24 cellular contexts compared by ENCODE assay signal in genomic region chr13:73857106-73857505, GRCh38.
"Had no signal": no experiment of that assay in that cellular context is flagged by ENCODE, and none has a peak within 500 bp of the region (broad histone marks: within the 10 kb centered on the region; RNA-seq: fewer than 3 reads in every experiment).

No MANE protein-coding gene starts in this region.

- H3K27me3 ChIP-seq: MG63, SJSA1 had no signal

- H3K4me1 ChIP-seq: SJSA1 had no signal

- H3K9me3 ChIP-seq: MG63, SJSA1, SK-N-SH had no signal

- H3K4me3 Mint-ChIP-seq: IgD-negative memory B cell had no signal

- H3K27ac ChIP-seq: HL-60, SJSA1 had no signal

- H3K36me3 ChIP-seq: MG63, SJSA1 had no signal

- H3K4me2 ChIP-seq: SK-N-SH had no signal

- H3K27me3 Mint-ChIP-seq: IgD-negative memory B cell had no signal

- DNase-seq: MG63, NCI-H1092, NCI-H1105 treated with DMSO at 0.1 percent for 48 hours, NCI-H1417 treated with DMSO at 0.1 percent for 48 hours, NCI-H146, NCI-H1694 treated with DMSO at 0.1 percent for 48 hours, NCI-H1930, NCI-H2081, NCI-H2171, NCI-H345, NCI-H446 treated with DMSO at 0.1 percent for 48 hours, NCI-H510A treated with DMSO at 0.1 percent for 48 hours, NCI-H748 treated with DMSO at 0.1 percent for 48 hours, Right ventricle myocardium superior, RPMI8226, SIG-M5, SK-N-SH, SW 1271 had no signal

- H3K9me2 ChIP-seq: SK-N-SH had no signal

- H3K4me3 ChIP-seq: K562, MG63, SJSA1 had no signal

- FAIRE-seq: HTR-8/SVneo, K562, RCC 7860 had no signal

- H3K27ac Mint-ChIP-seq: IgD-negative memory B cell had no signal

- ATAC-seq: K562 had no signal

- H3K9ac ChIP-seq: SK-N-SH had no signal
